Comparison of ENCODE assay signal across 2 cellular contexts in the genomic region with DNA sequence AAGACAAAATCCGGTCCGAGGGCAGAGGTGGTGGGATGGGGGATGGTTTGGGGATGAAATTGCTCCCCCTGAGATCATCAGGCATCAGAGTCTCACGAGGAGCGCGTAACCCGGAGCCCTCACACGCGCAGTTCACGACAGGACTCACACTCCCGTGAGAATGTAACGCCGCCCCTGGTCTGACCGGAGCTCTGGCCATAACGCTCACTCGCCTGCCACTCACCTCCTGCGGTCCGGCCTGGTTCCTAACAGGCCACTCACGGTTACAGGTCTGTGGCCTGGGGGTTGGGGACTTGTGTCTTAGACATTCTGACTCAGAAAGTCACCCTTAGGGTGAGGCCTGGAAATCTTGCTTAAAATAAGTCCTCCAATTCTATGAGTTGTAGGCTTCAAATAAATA.
TF ChIP-seq lines count a peak whose summit lies in the region.

No MANE protein-coding gene starts in this region.

TF ChIP-seq in GM23338, 12 proteins besides CTCF, POLR2A, EP300 and RAD21 (continues in another document):
- TF ChIP-seq CREB1 (CRISPR knock-in tag; IDR thresholded peaks at IDR 0.05; ENCODE audit: low read depth) (no peak), STAT1 (IDR thresholded peaks at IDR 0.05; ENCODE audit: unreplicated experiment) (no peak), NANOG (IDR thresholded peaks at IDR 0.05; ENCODE audit: borderline replicate concordance) (no peak), JUNB (IDR thresholded peaks at IDR 0.05; ENCODE audit: unreplicated experiment) (no peak), EZH2 (IDR thresholded peaks at IDR 0.05; ENCODE audit: low read depth, unreplicated experiment) (no peak), ZNF331 (CRISPR knock-in tag; IDR thresholded peaks at IDR 0.05; ENCODE audit: low read depth) (no peak), POLR2AphosphoS5 (IDR thresholded peaks at IDR 0.05; ENCODE audit: low read depth) (no peak), ZNF462 (CRISPR knock-in tag; IDR thresholded peaks at IDR 0.05) (no peak), REST (IDR thresholded peaks at IDR 0.05; ENCODE audit: unreplicated experiment) (no peak), ZNF114 (CRISPR knock-in tag; IDR thresholded peaks at IDR 0.05) (no peak), EZH2phosphoT487 (IDR thresholded peaks at IDR 0.05; ENCODE audit: unreplicated experiment) (no peak)

TF ChIP-seq in K562, 482 proteins besides CTCF, POLR2A, EP300 and RAD21:
- TF ChIP-seq L3MBTL2 (IDR thresholded peaks at IDR 0.05) (no peak), SIN3A (IDR thresholded peaks at IDR 0.05; ENCODE audit: borderline replicate concordance in 2 of 2, control insufficient read depth in 1 of 2, low read depth in 2 of 2, low read length in 2 of 2) (no peak), MTA2 (IDR thresholded peaks at IDR 0.05; ENCODE audit: low read depth) (no peak)
- TF ChIP-seq, protein P1, sequence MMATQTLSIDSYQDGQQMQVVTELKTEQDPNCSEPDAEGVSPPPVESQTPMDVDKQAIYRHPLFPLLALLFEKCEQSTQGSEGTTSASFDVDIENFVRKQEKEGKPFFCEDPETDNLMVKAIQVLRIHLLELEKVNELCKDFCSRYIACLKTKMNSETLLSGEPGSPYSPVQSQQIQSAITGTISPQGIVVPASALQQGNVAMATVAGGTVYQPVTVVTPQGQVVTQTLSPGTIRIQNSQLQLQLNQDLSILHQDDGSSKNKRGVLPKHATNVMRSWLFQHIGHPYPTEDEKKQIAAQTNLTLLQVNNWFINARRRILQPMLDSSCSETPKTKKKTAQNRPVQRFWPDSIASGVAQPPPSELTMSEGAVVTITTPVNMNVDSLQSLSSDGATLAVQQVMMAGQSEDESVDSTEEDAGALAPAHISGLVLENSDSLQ (IDR thresholded peaks at IDR 0.05): peak; percentile 41; the same call in 1 of the 2 replicates
